Comparison of ENCODE assay signal across 16 cellular contexts in the genomic region with DNA sequence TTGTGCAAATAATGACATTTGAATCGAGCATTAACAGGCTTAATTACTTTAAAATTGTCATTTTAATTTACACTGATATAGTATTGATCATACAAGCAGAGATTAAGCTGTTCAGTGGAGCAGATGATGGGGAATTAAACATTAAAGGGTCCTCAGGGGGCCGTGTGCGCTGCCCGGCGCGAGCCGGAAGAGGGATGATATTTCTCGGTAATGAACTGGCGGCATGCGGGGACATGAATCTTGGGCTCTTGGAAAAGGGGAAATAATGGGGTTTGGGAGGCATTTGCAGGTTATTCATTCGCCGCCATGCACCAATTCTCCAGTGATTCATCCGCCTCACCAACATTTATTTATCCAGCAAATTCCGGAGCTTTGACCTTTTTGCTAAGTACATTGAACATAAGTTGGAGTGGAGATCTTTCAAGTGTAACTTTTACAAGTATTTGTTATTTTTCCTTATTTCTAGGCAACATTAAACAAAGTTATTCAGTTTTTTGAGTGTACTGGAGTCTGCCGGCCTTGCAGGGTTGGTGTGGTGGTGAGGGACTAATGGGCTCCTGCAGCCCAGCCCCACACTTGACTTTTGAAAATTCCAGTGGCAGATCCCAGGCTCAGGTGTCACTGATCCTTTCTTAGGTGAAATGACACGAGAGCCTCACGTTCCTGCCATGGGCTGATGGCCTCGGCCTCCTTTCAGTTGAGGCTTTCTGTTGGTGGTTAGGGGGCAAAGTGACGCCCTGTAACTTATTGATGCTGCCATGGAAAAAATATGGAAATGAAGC.
DNase-seq lines count a peak whose midpoint lies in the region; TF ChIP-seq lines count a peak whose summit lies in the region.
"Had no signal": no experiment of that assay in that cellular context is flagged by ENCODE, and none has a peak within 500 bp of the region (broad histone marks: within the 10 kb centered on the region; RNA-seq: fewer than 3 reads in every experiment).

No MANE protein-coding gene starts in this region.

- H3K4me1 Mint-ChIP-seq in glutamatergic neuron (ENCODE audit: low read depth, unreplicated experiment) = peaks cover 25% of the 10 kb centered on the region
- H3K4me1 Mint-ChIP-seq: activated naive CD4-positive, alpha-beta T cell treated with anti-CD3 and anti-CD28 coated beads, Interleukin-2, amount 10 ng/mL, durations not matched to agents 7 days and 5 days had no signal

- no peaks in the 10 kb centered on the region for H3K4me1 ChIP-seq in effector memory CD4-positive, alpha-beta T cell (ENCODE audit: control insufficient read depth, insufficient read depth, low read length, poor library complexity, severe bottlenecking)
- H3K4me1 ChIP-seq: transverse colon had no signal

- H3K27me3 Mint-ChIP-seq in glutamatergic neuron (ENCODE audit: unreplicated experiment) = peaks cover 7% of the 10 kb centered on the region
- H3K27me3 Mint-ChIP-seq: activated naive CD4-positive, alpha-beta T cell treated with anti-CD3 and anti-CD28 coated beads, Interleukin-2, amount 10 ng/mL, durations not matched to agents 7 days and 5 days had no signal

- peak overlapping the region; percentile 9 for H3K4me3 Mint-ChIP-seq in glutamatergic neuron (ENCODE audit: unreplicated experiment)
- H3K4me3 Mint-ChIP-seq: activated naive CD4-positive, alpha-beta T cell treated with anti-CD3 and anti-CD28 coated beads, Interleukin-2, amount 10 ng/mL, durations not matched to agents 7 days and 5 days had no signal

- no peak overlapping the region for H3K27ac ChIP-seq in effector memory CD4-positive, alpha-beta T cell (ENCODE audit: insufficient read depth, low read length, poor library complexity, severe bottlenecking)
- H3K27ac ChIP-seq: 22Rv1, neutrophil, transverse colon had no signal

- peaks cover 11% of the 10 kb centered on the region for H3K36me3 Mint-ChIP-seq in glutamatergic neuron (ENCODE audit: unreplicated experiment)

- H3K4me3 ChIP-seq in WI38 (ENCODE audit: low read depth, low read length) = peak overlapping the region; percentile 42
- no peak overlapping the region for H3K4me3 ChIP-seq in effector memory CD4-positive, alpha-beta T cell (ENCODE audit: insufficient read depth, low read depth, low read length, poor library complexity, severe bottlenecking)
- H3K4me3 ChIP-seq: transverse colon had no signal

- H3K9me3 Mint-ChIP-seq in glutamatergic neuron (ENCODE audit: unreplicated experiment) = peaks cover 17% of the 10 kb centered on the region
- H3K9me3 Mint-ChIP-seq: activated naive CD4-positive, alpha-beta T cell treated with anti-CD3 and anti-CD28 coated beads, Interleukin-2, amount 10 ng/mL, durations not matched to agents 7 days and 5 days had no signal

- no peaks in the 10 kb centered on the region for H3K27me3 ChIP-seq in effector memory CD4-positive, alpha-beta T cell (replicated peaks; ENCODE audit: control insufficient read depth, insufficient read depth, low read length, poor library complexity, severe bottlenecking)
- H3K27me3 ChIP-seq: neutrophil, transverse colon had no signal

- TF ChIP-seq CTCF in WI38 (IDR thresholded peaks at IDR 0.05; ENCODE audit: low read depth, low read length) (no peak), glutamatergic neuron (IDR thresholded peaks at IDR 0.05; ENCODE audit: partially characterized antibody, unreplicated experiment) (no peak)

- no peaks in the 10 kb centered on the region for H3K9me3 ChIP-seq in effector memory CD4-positive, alpha-beta T cell (ENCODE audit: control insufficient read depth, low read length)
- H3K9me3 ChIP-seq: neutrophil, transverse colon had no signal

- DNase-seq in NCI-H1436 (lab: John Stamatoyannopoulos, UW) (peak; percentile 44), NCI-H1436 treated with DMSO at 0.1 percent for 48 hours (lab: John Stamatoyannopoulos, UW) (no peak), glutamatergic neuron (peak; percentile 29), smooth muscle cell of the brain vasculature (ENCODE audit: low read depth, low spot score) (peak; percentile 45), NCI-H2107 treated with DMSO at 0.1 percent for 48 hours (lab: John Stamatoyannopoulos, UW; ENCODE audit: unreplicated experiment) (no peak), HT-29 (ENCODE audit: low spot score) (no peak)
- no peak for DNase-seq in effector memory CD4-positive, alpha-beta T cell
- DNase-seq: activated naive CD4-positive, alpha-beta T cell treated with anti-CD3 and anti-CD28 coated beads, Interleukin-2, amount 10 ng/mL, durations not matched to agents 7 days and 5 days; left ventricle myocardium superior; NCI-H510A; SHP77 treated with DMSO at 0.1 percent for 48 hours; stimulated activated CD4-positive, alpha-beta T cell treated with anti-CD3 and anti-CD28 coated beads, Interleukin-15, amount 100 ng/mL, for 24 hours; transverse colon had no signal

- H3K36me3 ChIP-seq in effector memory CD4-positive, alpha-beta T cell (ENCODE audit: control insufficient read depth, insufficient read depth, low read length) = no peaks in the 10 kb centered on the region
- H3K36me3 ChIP-seq: transverse colon had no signal

- peak overlapping the region; percentile 6 for H3K27ac Mint-ChIP-seq in glutamatergic neuron (ENCODE audit: unreplicated experiment)
- H3K27ac Mint-ChIP-seq: activated naive CD4-positive, alpha-beta T cell treated with anti-CD3 and anti-CD28 coated beads, Interleukin-2, amount 10 ng/mL, durations not matched to agents 7 days and 5 days had no signal

Comparison
In these comparisons a context has a peak if more than half of its experiments do, and no peak if none do; other contexts are left out.
1. DNase-seq: peak in NCI-H1436 (single experiment), glutamatergic neuron (single experiment) and smooth muscle cell of the brain vasculature (single experiment); none in NCI-H1436 treated with DMSO at 0.1 percent for 48 hours (single experiment), NCI-H2107 treated with DMSO at 0.1 percent for 48 hours (single experiment), effector memory CD4-positive, alpha-beta T cell (0 of 3) and HT-29 (single experiment).